ENCODE assay signal across 8 cellular contexts in the genomic region with DNA sequence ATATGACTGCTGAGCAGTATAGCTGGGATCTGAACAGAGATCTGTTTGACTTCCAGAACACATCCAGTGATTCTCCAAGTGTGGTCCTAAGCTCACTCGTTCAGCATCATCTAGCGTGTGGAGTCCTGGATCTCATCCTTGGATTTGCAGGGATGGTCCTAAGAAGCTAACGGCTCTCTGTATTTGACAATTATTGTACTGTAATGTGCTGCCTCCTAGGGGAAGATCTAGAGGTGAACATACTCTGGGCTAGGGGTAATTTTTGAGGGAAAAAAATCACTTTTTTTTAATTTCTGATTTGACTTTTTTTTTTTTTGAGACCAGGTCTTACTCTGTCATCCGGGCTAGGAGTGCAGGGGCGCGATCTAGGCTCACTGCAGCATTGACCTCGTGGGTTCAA.
A peak's percentile ranks its signal among the peaks of the same experiment; 100 is the strongest.
DNase-seq lines count a peak whose midpoint lies in the region; FAIRE-seq and TF ChIP-seq lines count a peak whose summit lies in the region.

No MANE protein-coding gene starts in this region.

- H3K27ac ChIP-seq in KMS-11 (no peak overlapping the region), WERI-Rb-1 (no peak overlapping the region)

- H3K9me3 ChIP-seq in WERI-Rb-1 (ENCODE audit: severe bottlenecking) = no peaks in the 10 kb centered on the region

- H3K4me1 ChIP-seq in KMS-11 (ENCODE audit: low read depth, poor library complexity, severe bottlenecking) = peaks cover 21% of the 10 kb centered on the region

- no peak overlapping the region for H2AFZ ChIP-seq in KMS-11 (ENCODE audit: low read depth)

- H4K20me1 ChIP-seq in KMS-11 (ENCODE audit: insufficient read depth) = no peaks in the 10 kb centered on the region

- FAIRE-seq in GM19239 (lab: Jason Lieb, UNC) = no peak

- H3K27me3 ChIP-seq in KMS-11 (ENCODE audit: insufficient read depth, low read depth) (no peaks in the 10 kb centered on the region), WERI-Rb-1 (ENCODE audit: insufficient read depth, low read depth, severe bottlenecking) (no peaks in the 10 kb centered on the region)

- H3K4me3 ChIP-seq in KMS-11 (IDR thresholded peaks at IDR 0.05; ENCODE audit: insufficient read depth, low read depth, low read length) = no peak overlapping the region
- H3K4me3 ChIP-seq in WERI-Rb-1 (ENCODE audit: low read depth, low read length) = no peak overlapping the region

- no peak overlapping the region for H3K9ac ChIP-seq in KMS-11

- TF ChIP-seq CTCF in KMS-11 (conservative IDR thresholded peaks at IDR 0.05; ENCODE audit: low read depth, low read length) (peak; percentile 47; the same call in 1 of the 2 replicates), WERI-Rb-1 (IDR thresholded peaks at IDR 0.05; ENCODE audit: low read depth, low read length) (peak; percentile 36; the same call in 1 of the 2 replicates)

- no peaks in the 10 kb centered on the region for H3K36me3 ChIP-seq in KMS-11 (ENCODE audit: insufficient read depth)
- H3K36me3 ChIP-seq in WERI-Rb-1 = no peaks in the 10 kb centered on the region

- peak; percentile 1 for DNase-seq in NCI-H2107 treated with DMSO at 0.1 percent for 48 hours (lab: John Stamatoyannopoulos, UW; ENCODE audit: unreplicated experiment)
- no peak for DNase-seq in NCI-H2107 (lab: John Stamatoyannopoulos, UW)
- DNase-seq in WERI-Rb-1 = no peak
- peak; percentile 54 for DNase-seq in globus pallidus (ENCODE audit: low spot score)
- DNase-seq in superior temporal gyrus (ENCODE audit: extremely low spot score) = peak; percentile 70
- DNase-seq in GM19239 (ENCODE audit: insufficient read length, low spot score) = no peak
- no peak for DNase-seq in NK-92 (lab: John Stamatoyannopoulos, UW; ENCODE audit: unreplicated experiment)

- no peaks in the 10 kb centered on the region for H3K79me2 ChIP-seq in KMS-11 (ENCODE audit: insufficient read depth, low read depth)

- no peak overlapping the region for H3K4me2 ChIP-seq in KMS-11

Comparison
In these comparisons a context has a peak if more than half of its experiments do, and no peak if none do; other contexts are left out.
1. DNase-seq: peak in NCI-H2107 treated with DMSO at 0.1 percent for 48 hours (single experiment), globus pallidus (single experiment) and superior temporal gyrus (single experiment); none in NCI-H2107 (single experiment), WERI-Rb-1 (single experiment), GM19239 (single experiment) and NK-92 (single experiment).